ENCODE assay signal across 11 cellular contexts in the genomic region with DNA sequence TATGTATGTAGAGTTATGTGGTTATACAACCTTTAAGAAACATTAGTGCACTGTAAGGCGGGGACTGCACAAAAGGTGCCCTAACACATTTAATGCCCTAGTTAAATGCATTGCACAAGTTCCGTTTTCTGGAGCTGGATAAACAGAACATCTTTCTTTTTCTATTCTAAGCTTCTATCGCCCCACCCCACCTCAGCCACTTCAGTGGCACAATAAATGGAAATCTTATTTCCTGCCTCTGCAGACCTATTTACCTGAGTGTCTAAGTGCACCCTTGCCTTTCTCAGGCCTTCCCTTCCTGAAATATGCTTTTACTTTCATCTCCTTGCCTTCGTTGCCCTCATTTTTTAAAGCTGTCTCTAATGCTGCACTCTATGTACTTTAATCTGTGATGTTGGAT.
DNase-seq lines count a peak whose midpoint lies in the region; ATAC-seq, FAIRE-seq and TF ChIP-seq lines count a peak whose summit lies in the region.
"Had no signal": no experiment of that assay in that cellular context is flagged by ENCODE, and none has a peak within 500 bp of the region (broad histone marks: within the 10 kb centered on the region; RNA-seq: fewer than 3 reads in every experiment).

No MANE protein-coding gene starts in this region.

- 2 to 5% methylated on average over 4 of the region's 4 CpGs for WGBS in lung, 2 donors

- ATAC-seq in GM21447 (IDR thresholded peaks at IDR 0.05; ENCODE audit: unreplicated experiment) = peak; percentile 60
- no peak for ATAC-seq in lung (ENCODE audit: insufficient read depth, low FRiP score)

- in situ Hi-C loops in SK-MEL-5 (cut with HindIII; ENCODE audit: low pct_unique_long_range_greater_than_20kb, low sequenced_read_pairs) = no loop called here

- H3K27ac ChIP-seq in lung (ENCODE audit: low read depth in 1 of 2, low read length in 1 of 2) = peak overlapping the region; percentile 64 to 68

- H3K9me3 ChIP-seq in lung (ENCODE audit: control insufficient read depth in 2 of 2, insufficient read depth in 1 of 2, low read length in 1 of 2) = peaks cover 3 to 4% of the 10 kb centered on the region in 2 donors

- H3K36me3 ChIP-seq in lung (ENCODE audit: control insufficient read depth in 2 of 2, insufficient read depth in 2 of 2, low read length in 2 of 2) = no peaks in the 10 kb centered on the region

- no peak for FAIRE-seq in D721Med (lab: Jason Lieb, UNC)
- FAIRE-seq: bronchial epithelial cell had no signal

- H3K4me3 ChIP-seq in lung = no peak overlapping the region

- DNase-seq in CD1c-positive myeloid dendritic cell (ENCODE audit: extremely low spot score) (peak; percentile 7), SK-MEL-5 (ENCODE audit: low read depth, low spot score) (peak; percentile 72), lung (ENCODE audit: low spot score) (no peak), D721Med (ENCODE audit: insufficient read length, low spot score) (no peak), EL (no peak)
- DNase-seq in NK-92 treated with Interleukin-12 subunit alpha and Interleukin-12 subunit beta, amount 100 ng/mL, for 24 hours (lab: John Stamatoyannopoulos, UW) = no peak
- no peak for DNase-seq in activated effector memory CD4-positive, alpha-beta T cell treated with Interleukin-2 at 50 U/mL for 16 hours
- DNase-seq: NCI-H1417 treated with DMSO at 0.1 percent for 48 hours, occipital lobe had no signal

- H3K4me1 ChIP-seq in lung (ENCODE audit: control insufficient read depth in 2 of 2, insufficient read depth in 2 of 2, low read length in 2 of 2) = peaks cover 30 to 39% of the 10 kb centered on the region in 2 donors

- H3K27me3 ChIP-seq in lung (ENCODE audit: control insufficient read depth, insufficient read depth) = no peaks in the 10 kb centered on the region

- TF ChIP-seq CTCF in lung (IDR thresholded peaks at IDR 0.05; ENCODE audit: control extremely low read depth, extremely low read depth) = no peak
- no peak for TF ChIP-seq CTCF in D721Med (IDR thresholded peaks at IDR 0.05; ENCODE audit: insufficient read depth, missing control alignments)

Comparison
In these comparisons a context has a peak if more than half of its experiments do, and no peak if none do; other contexts are left out.
1. DNase-seq: peak in CD1c-positive myeloid dendritic cell (single experiment) and SK-MEL-5 (single experiment); none in lung (single experiment), D721Med (single experiment), NK-92 treated with Interleukin-12 subunit alpha and Interleukin-12 subunit beta, amount 100 ng/mL, for 24 hours (single experiment), activated effector memory CD4-positive, alpha-beta T cell treated with Interleukin-2 at 50 U/mL for 16 hours (single experiment) and EL (single experiment).